ENCODE assay signal across 28 cellular contexts in genomic region chr3:134876836-134877235, GRCh38.
"Had no signal": no experiment of that assay in that cellular context is flagged by ENCODE, and none has a peak within 500 bp of the region (broad histone marks: within the 10 kb centered on the region; RNA-seq: fewer than 3 reads in every experiment).

No MANE protein-coding gene starts in this region.

- H3K27ac ChIP-seq: stomach, suprapubic skin, thoracic aorta, thyroid gland, tibial artery, tibial nerve, transverse colon, upper lobe of left lung, upper lobe of right lung, uterus, vagina had no signal

- H3K27me3 ChIP-seq: stomach, suprapubic skin, testis, thyroid gland, tibial artery, tibial nerve, transverse colon, upper lobe of left lung, upper lobe of right lung, uterus, vagina had no signal

- H3K4me3 ChIP-seq: stomach, suprapubic skin, testis, thoracic aorta, thyroid gland, tibial artery, tibial nerve, transverse colon, upper lobe of left lung, upper lobe of right lung, uterus, vagina had no signal

- H3K9me3 ChIP-seq: stomach, suprapubic skin, testis, thoracic aorta, thyroid gland, tibial artery, tibial nerve, transverse colon, upper lobe of left lung, upper lobe of right lung, uterus, vagina had no signal

- H3K9me3 Mint-ChIP-seq: stimulated activated memory B cell treated with anti-CD40 and anti-IgM and Interleukin-4, amounts not matched to agents 10 μg/mL and 1 μg/mL and 100 μg/mL, for 72 hours; stimulated activated naive CD8-positive, alpha-beta T cell treated with anti-CD3 and anti-CD28 coated beads, Interleukin-15, amount 100 ng/mL, for 72 hours; type B pancreatic cell had no signal

- H3K4me3 Mint-ChIP-seq: stimulated activated effector memory CD8-positive, alpha-beta T cell treated with anti-CD3 and anti-CD28 coated beads, Interleukin-12 subunit alpha, Interleukin-12 subunit beta, amount 100 ng/mL, for 72 hours; stimulated activated memory B cell treated with anti-CD40 and anti-IgM and Interleukin-4, amounts not matched to agents 10 μg/mL and 1 μg/mL and 100 μg/mL, for 72 hours; stimulated activated naive B cell treated with anti-CD40 and anti-IgM and Interleukin-4, amounts not matched to agents 10 μg/mL and 1 μg/mL and 100 μg/mL, for 72 hours; stimulated activated naive CD8-positive, alpha-beta T cell treated with anti-CD3 and anti-CD28 coated beads, Interleukin-15, amount 100 ng/mL, for 72 hours; stimulated activated naive CD8-positive, alpha-beta T cell treated with anti-CD3 and anti-CD28 coated beads, Interleukin-15, Interleukin-2, amounts not matched to agents 100 ng/mL and 50 ng/mL, for 24 hours; type B pancreatic cell had no signal

- H3K4me1 Mint-ChIP-seq: stimulated activated effector memory CD8-positive, alpha-beta T cell treated with anti-CD3 and anti-CD28 coated beads, Interleukin-12 subunit alpha, Interleukin-12 subunit beta, amount 100 ng/mL, for 72 hours; stimulated activated memory B cell treated with anti-CD40 and anti-IgM and Interleukin-4, amounts not matched to agents 10 μg/mL and 1 μg/mL and 100 μg/mL, for 72 hours; stimulated activated naive B cell treated with anti-CD40 and anti-IgM and Interleukin-4, amounts not matched to agents 10 μg/mL and 1 μg/mL and 100 μg/mL, for 72 hours; stimulated activated naive CD8-positive, alpha-beta T cell treated with anti-CD3 and anti-CD28 coated beads, Interleukin-15, amount 100 ng/mL, for 72 hours had no signal

- H3K27ac Mint-ChIP-seq: stimulated activated effector memory CD8-positive, alpha-beta T cell treated with anti-CD3 and anti-CD28 coated beads, Interleukin-12 subunit alpha, Interleukin-12 subunit beta, amount 100 ng/mL, for 72 hours; stimulated activated memory B cell treated with anti-CD40 and anti-IgM and Interleukin-4, amounts not matched to agents 10 μg/mL and 1 μg/mL and 100 μg/mL, for 72 hours; stimulated activated naive B cell treated with anti-CD40 and anti-IgM and Interleukin-4, amounts not matched to agents 10 μg/mL and 1 μg/mL and 100 μg/mL, for 72 hours; stimulated activated naive CD8-positive, alpha-beta T cell treated with anti-CD3 and anti-CD28 coated beads, Interleukin-15, amount 100 ng/mL, for 72 hours; stimulated activated naive CD8-positive, alpha-beta T cell treated with anti-CD3 and anti-CD28 coated beads, Interleukin-15, Interleukin-2, amounts not matched to agents 100 ng/mL and 50 ng/mL, for 24 hours; type B pancreatic cell had no signal

- H3K27me3 Mint-ChIP-seq: stimulated activated memory B cell treated with anti-CD40 and anti-IgM and Interleukin-4, amounts not matched to agents 10 μg/mL and 1 μg/mL and 100 μg/mL, for 72 hours had no signal

- H3K36me3 ChIP-seq: stomach, suprapubic skin, thoracic aorta, thyroid gland, tibial artery, tibial nerve, transverse colon, upper lobe of left lung, upper lobe of right lung, uterus, vagina had no signal

- H3K36me3 Mint-ChIP-seq: stimulated activated effector memory CD8-positive, alpha-beta T cell treated with anti-CD3 and anti-CD28 coated beads, Interleukin-12 subunit alpha, Interleukin-12 subunit beta, amount 100 ng/mL, for 72 hours; stimulated activated memory B cell treated with anti-CD40 and anti-IgM and Interleukin-4, amounts not matched to agents 10 μg/mL and 1 μg/mL and 100 μg/mL, for 72 hours; type B pancreatic cell had no signal

- ATAC-seq: stimulated activated effector memory CD8-positive, alpha-beta T cell treated with anti-CD3 and anti-CD28 coated beads, Interleukin-12 subunit alpha, Interleukin-12 subunit beta, amount 100 ng/mL, for 72 hours; stimulated activated memory B cell treated with anti-CD40 and anti-IgM and Interleukin-4, amounts not matched to agents 10 μg/mL and 1 μg/mL and 100 μg/mL, for 72 hours; stimulated activated naive B cell treated with anti-CD40 and anti-IgM and Interleukin-4, amounts not matched to agents 10 μg/mL and 1 μg/mL and 100 μg/mL, for 72 hours; stimulated activated naive CD8-positive, alpha-beta T cell treated with anti-CD3 and anti-CD28 coated beads, Interleukin-15, amount 100 ng/mL, for 72 hours; stimulated activated naive CD8-positive, alpha-beta T cell treated with anti-CD3 and anti-CD28 coated beads, Interleukin-15, Interleukin-2, amounts not matched to agents 100 U/mL and 50 U/mL, for 24 hours; upper lobe of right lung had no signal

- DNase-seq: stimulated activated CD4-positive, alpha-beta T cell treated with anti-CD3 and anti-CD28 coated beads, Interleukin-2, amount 100 ng/mL, for 48 hours; stimulated activated CD4-positive, alpha-beta T cell treated with anti-CD3 and anti-CD28 coated beads, Interleukin-4, amount 100 ng/mL, for 1 hour; stimulated activated CD4-positive, alpha-beta T cell treated with anti-CD3 and anti-CD28 coated beads, Interleukin-4, amount 100 ng/mL, for 24 hours; stimulated activated CD4-positive, alpha-beta T cell treated with anti-CD3 and anti-CD28 coated beads, Interleukin-4, amount 100 ng/mL, for 4 hours; stimulated activated CD8-positive, alpha-beta memory T cell treated with anti-CD3 and anti-CD28 coated beads, Interleukin-4, amount 100 ng/mL, for 48 hours; stimulated activated naive B cell treated with anti-CD40 and anti-IgM and Interleukin-4, amounts not matched to agents 10 μg/mL and 1 μg/mL and 100 μg/mL, for 72 hours; stimulated activated naive CD4-positive, alpha-beta T cell; stimulated activated naive CD4-positive, alpha-beta T cell treated with Interleukin-2 at 50 U/mL for 16 hours; stimulated activated naive CD8-positive, alpha-beta T cell treated with anti-CD3 and anti-CD28 coated beads, Interleukin-15, amount 100 ng/mL, for 72 hours; stimulated activated naive CD8-positive, alpha-beta T cell treated with anti-CD3 and anti-CD28 coated beads, Interleukin-15, Interleukin-2, amounts not matched to agents 100 U/mL and 50 U/mL, for 24 hours; stomach; substantia nigra; testis; thyroid gland; tibial artery; transverse colon; trophoblast cell; upper lobe of left lung; upper lobe of right lung; uterus had no signal

- H3K4me1 ChIP-seq: stomach, suprapubic skin, tibial artery, tibial nerve, transverse colon, upper lobe of left lung, upper lobe of right lung, uterus, vagina had no signal
